Comparison of ENCODE assay signal across 1 cellular context in the genomic region with DNA sequence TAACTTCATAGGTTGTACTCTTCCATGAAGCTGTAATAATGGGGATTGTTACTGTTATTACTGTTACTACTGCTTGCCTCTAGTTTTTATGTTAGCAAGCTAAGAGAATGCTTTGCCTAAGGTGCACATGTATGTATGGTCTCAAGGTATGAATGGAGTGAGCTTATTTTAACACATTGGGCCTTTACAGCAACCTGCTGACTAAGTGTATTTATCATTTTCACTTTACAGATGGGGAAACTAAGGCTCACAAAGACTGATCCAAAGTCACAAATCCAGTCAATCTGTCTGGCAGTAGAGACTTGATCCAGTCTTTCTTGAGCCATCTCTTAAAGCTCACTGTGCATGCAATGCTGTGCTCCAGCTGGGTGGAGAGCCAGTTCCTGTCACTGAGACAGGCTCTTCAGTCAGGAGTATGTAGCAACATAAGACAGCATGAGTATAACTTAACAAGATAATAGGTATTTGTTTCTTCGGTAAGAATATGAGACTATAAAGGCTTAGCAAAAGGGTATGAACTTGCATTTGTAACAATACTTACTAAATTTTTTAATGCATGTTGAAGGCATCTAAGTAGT.
TF ChIP-seq lines count a peak whose summit lies in the region.

No MANE protein-coding gene starts in this region.

TF ChIP-seq in K562, 482 proteins besides CTCF, POLR2A, EP300 and RAD21 (continued from another document):
- TF ChIP-seq MAFG (tag; conservative IDR thresholded peaks at IDR 0.05) (peak; percentile 38; the same call in 1 of the 2 replicates), MAFF (IDR thresholded peaks at IDR 0.05; ENCODE audit: low read length) (peak; percentile 10; the same call in 1 of the 2 replicates)
